Comparison of ENCODE assay signal across 22 cellular contexts in genomic region chr7:74496272-74496671, GRCh38. TPM values are rescaled to one million over a fixed set of nuclear protein-coding genes. Genes with fewer than 3 reads are reported as not detected.
A peak's percentile ranks its signal among the peaks of the same experiment; 100 is the strongest.
DNase-seq lines count a peak whose midpoint lies in the region; ATAC-seq, FAIRE-seq and TF ChIP-seq lines count a peak whose summit lies in the region.
"Had no signal": no experiment of that assay in that cellular context is flagged by ENCODE, and none has a peak within 500 bp of the region (broad histone marks: within the 10 kb centered on the region; RNA-seq: fewer than 3 reads in every experiment).

No MANE protein-coding gene starts in this region.

- H3K4me3 Mint-ChIP-seq in WTC11 (no peak overlapping the region), endothelial cell (ENCODE audit: unreplicated experiment) (peak overlapping the region; percentile 47)
- H3K4me3 Mint-ChIP-seq: CD8-positive, alpha-beta memory T cell had no signal

- H3K4me3 ChIP-seq in HepG2 (replicated peaks in 1 of 3; ENCODE audit: insufficient read depth in 1 of 3, low read depth in 2 of 3, low read length in 3 of 3) (no peak overlapping the region), right lobe of liver (no peak overlapping the region), upper lobe of right lung (no peak overlapping the region)

- no peak for ATAC-seq in HepG2
- no peak for ATAC-seq in right lobe of liver
- no peak for ATAC-seq in WTC11
- peak; percentile 8 for ATAC-seq in upper lobe of right lung

- no peak overlapping the region for H2AFZ ChIP-seq in HepG2 (ENCODE audit: low read length)

- H3K27me3 Mint-ChIP-seq in WTC11 (ENCODE audit: low read depth) (no peaks in the 10 kb centered on the region), endothelial cell (ENCODE audit: unreplicated experiment) (peaks cover 4% of the 10 kb centered on the region)

- in situ Hi-C loops in HepG2 (cut with HindIII; ENCODE audit: extremely low pct_ligation_motif_present, low pct_unique_long_range_greater_than_20kb): no loop called here

- POLR2A ChIA-PET in HepG2 (lab: Yijun Ruan, JAX) (no interaction called here), WTC11 (lab: Charles Lee) (no interaction called here)

- H3K79me2 ChIP-seq in HepG2 (ENCODE audit: insufficient read depth, low read length): peaks cover 8% of the 10 kb centered on the region

- H3K9ac ChIP-seq in HepG2 (ENCODE audit: insufficient read depth, low read depth, low read length): no peak overlapping the region
- H3K9ac ChIP-seq: KMS-11 had no signal

- no peak overlapping the region for H3K27ac ChIP-seq in HepG2 (ENCODE audit: extremely low read length, insufficient read depth, low read length)
- H3K27ac ChIP-seq in right lobe of liver: no peak overlapping the region
- H3K27ac ChIP-seq in upper lobe of right lung: no peak overlapping the region
- H3K27ac ChIP-seq: C4-2B, KMS-11 had no signal

- H3K36me3 ChIP-seq in HepG2 (replicated peaks in 1 of 2; ENCODE audit: control insufficient read depth in 1 of 2, insufficient read depth in 2 of 2, low read length in 2 of 2) (peaks cover 0 to 4% of the 10 kb centered on the region in 2 experiments; a peak in 2 of 5 replicates), right lobe of liver (no peaks in the 10 kb centered on the region), upper lobe of right lung (no peaks in the 10 kb centered on the region)

- intact Hi-C loops in HepG2 (cut with micrococcal nuclease; ENCODE audit: unreplicated experiment) (no loop called here), right lobe of liver (cut with DNase I) (no loop called here), upper lobe of right lung (cut with DNase I) (no loop called here)

- no peaks in the 10 kb centered on the region for H3K27me3 ChIP-seq in HepG2 (ENCODE audit: control insufficient read depth in 1 of 2, insufficient read depth in 2 of 2, low read length in 2 of 2)
- no peaks in the 10 kb centered on the region for H3K27me3 ChIP-seq in right lobe of liver
- no peaks in the 10 kb centered on the region for H3K27me3 ChIP-seq in upper lobe of right lung

- TF ChIP-seq CTCF in HepG2 (CRISPR knock-in tag; IDR thresholded peaks at IDR 0.05) (no peak), right lobe of liver (IDR thresholded peaks at IDR 0.05) (no peak), WTC11 (IDR thresholded peaks at IDR 0.05) (no peak), endothelial cell (IDR thresholded peaks at IDR 0.05; ENCODE audit: unreplicated experiment) (no peak), upper lobe of right lung (IDR thresholded peaks at IDR 0.05) (no peak)

- TF ChIP-seq EP300 in HepG2 (IDR thresholded peaks at IDR 0.05; ENCODE audit: low read depth in 2 of 2, low read length in 2 of 2): no peak
- no peak for TF ChIP-seq EP300 in HepG2 (CRISPR knock-in tag; IDR thresholded peaks at IDR 0.05; ENCODE audit: borderline replicate concordance)

- no TSS peak for BruUV-seq in HepG2 (replicated peaks; lab: Mats Ljungman, UMichigan)

- FAIRE-seq in HepG2 (lab: Jason Lieb, UNC): no peak
- FAIRE-seq: G401.6 had no signal

- H4K20me1 ChIP-seq in HepG2 (ENCODE audit: insufficient read depth, low read length): peaks cover 3% of the 10 kb centered on the region; the same call in 1 of the 2 replicates

- peaks cover 22% of the 10 kb centered on the region for H3K9me3 Mint-ChIP-seq in WTC11
- no peaks in the 10 kb centered on the region for H3K9me3 Mint-ChIP-seq in endothelial cell (ENCODE audit: unreplicated experiment)

- DNase-seq in HepG2 (ENCODE audit: low spot score) (no peak), right lobe of liver (no peak), WTC11 (ENCODE audit: low spot score) (no peak), endothelial cell (ENCODE audit: low spot score) (no peak), upper lobe of right lung (no peak), AG08396 (ENCODE audit: low spot score) (no peak), NCI-H2227 treated with DMSO at 0.1 percent for 48 hours (lab: John Stamatoyannopoulos, UW) (no peak)
- DNase-seq in stimulated activated CD4-positive, alpha-beta T cell treated with anti-CD3 and anti-CD28 coated beads, Interleukin-4, amount 100 ng/mL, for 4 hours: no peak
- DNase-seq: 8988T; Calu3; CD8-positive, alpha-beta memory T cell; DMS153; GOT3; NCI-H1105; NCI-H146; NCI-H2029; NCI-H345; NCI-H524 treated with DMSO at 0.1 percent for 48 hours; Right ventricle myocardium superior had no signal

- TF ChIP-seq RAD21 in HepG2 (CRISPR knock-in tag; IDR thresholded peaks at IDR 0.05): no peak

- peaks cover 28% of the 10 kb centered on the region for H3K36me3 Mint-ChIP-seq in WTC11
- peaks cover 11% of the 10 kb centered on the region for H3K36me3 Mint-ChIP-seq in endothelial cell (ENCODE audit: low read depth, unreplicated experiment)

- CTCF ChIA-PET in HepG2 (lab: Yijun Ruan, JAX; ENCODE audit: low intra/inter-chr PET ratio, low total read pairs) (no interaction called here), WTC11 (lab: Charles Lee) (no interaction called here)

- H3K27ac Mint-ChIP-seq in WTC11 (peak overlapping the region; percentile 93), endothelial cell (ENCODE audit: unreplicated experiment) (no peak overlapping the region)

- WGBS in HepG2 (ENCODE audit: low lambda C conversion rate): 94% methylated on average over 6 of the region's 6 CpGs
- WGBS in right lobe of liver (ENCODE audit: insufficient coverage, low coverage, low lambda C conversion rate, missing lambda C conversion rate): 93% methylated on average over 5 of the region's 6 CpGs

- H3K4me2 ChIP-seq in HepG2 (ENCODE audit: low read depth, low read length): no peak overlapping the region
- H3K4me2 ChIP-seq: KMS-11 had no signal

- peaks cover 11% of the 10 kb centered on the region for H3K4me1 Mint-ChIP-seq in WTC11
- peaks cover 9% of the 10 kb centered on the region for H3K4me1 Mint-ChIP-seq in endothelial cell (ENCODE audit: unreplicated experiment)
- H3K4me1 Mint-ChIP-seq: CD8-positive, alpha-beta memory T cell had no signal

- TF ChIP-seq POLR2A in HepG2 (IDR thresholded peaks at IDR 0.05; ENCODE audit: insufficient read depth in 1 of 2, low read depth in 2 of 2, low read length in 2 of 2): no peak
- TF ChIP-seq POLR2A in right lobe of liver (IDR thresholded peaks at IDR 0.05): no peak

- H3K9me3 ChIP-seq in HepG2 (ENCODE audit: low read length): no peaks in the 10 kb centered on the region
- H3K9me3 ChIP-seq in right lobe of liver: no peaks in the 10 kb centered on the region
- H3K9me3 ChIP-seq in upper lobe of right lung: no peaks in the 10 kb centered on the region

- peaks cover 43% of the 10 kb centered on the region for H3K4me1 ChIP-seq in HepG2 (ENCODE audit: insufficient read depth, low read length)
- peaks cover 0 to 9% (median 0%) of the 10 kb centered on the region in 4 donors for H3K4me1 ChIP-seq in right lobe of liver
- no peaks in the 10 kb centered on the region for H3K4me1 ChIP-seq in upper lobe of right lung

TF ChIP-seq in HepG2, 621 proteins besides CTCF, POLR2A, EP300 and RAD21 (continues in another document):
- TF ChIP-seq ZSCAN25 (CRISPR knock-in tag; IDR thresholded peaks at IDR 0.05): no peak

TF ChIP-seq in WTC11, 78 proteins besides CTCF, POLR2A, EP300 and RAD21:
- TF ChIP-seq FOXK1 (CRISPR knock-in tag; IDR thresholded peaks at IDR 0.05) (no peak), JUN (CRISPR knock-in tag; IDR thresholded peaks at IDR 0.05) (no peak), KAT7 (CRISPR knock-in tag; IDR thresholded peaks at IDR 0.05; ENCODE audit: borderline replicate concordance) (no peak)

RNA-seq across cellular contexts. Expression of gene GTF2IRD1, which starts 42.6 kb away (rescaled TPM):
- total RNA-seq in HepG2 (2016; rRNA removed; fragmentation: Illumina TruSeq; extraction: Trizol) (16.5 and 17.8 TPM in 2 replicates), right lobe of liver (1 to 10 TPM; 1.9 to 9.8 (median 6.5) TPM), WTC11 (2021) (41.6 to 43.5 TPM (median 42.9 TPM) in 3 replicates), endothelial cell (ENCODE audit: unreplicated experiment) (32.6 TPM), upper lobe of right lung (30.5 TPM)
- total RNA-seq in HepG2 (2016; cell fraction: cytosol; rRNA removed; fragmentation: Illumina TruSeq; extraction: Trizol; ENCODE audit: low read depth): 8.1 and 9.5 TPM in 2 replicates
- 13.6 and 19.1 TPM in 2 replicates for total RNA-seq in HepG2 (2016; cell fraction: insoluble cytoplasmic fraction; rRNA removed; fragmentation: Illumina TruSeq; extraction: Trizol)
- 17.2 and 18.9 TPM in 2 replicates for total RNA-seq in HepG2 (2016; cell fraction: membrane; rRNA removed; fragmentation: Illumina TruSeq; extraction: Trizol)
- 15.6 and 22.1 TPM in 2 replicates for total RNA-seq in HepG2 (2016; cell fraction: nucleus; rRNA removed; fragmentation: Illumina TruSeq; extraction: Trizol)
- polyA plus RNA-seq in HepG2 (2011; rRNA removed): 26.7 and 28.2 TPM in 2 replicates
- 12.3 and 16.0 TPM in 2 replicates for polyA plus RNA-seq in HepG2 (2011; cell fraction: cytosol; rRNA removed)
- 38.7 and 43.3 TPM in 2 replicates for polyA plus RNA-seq in HepG2 (2011; cell fraction: nucleus; rRNA removed)
- 36.1 and 37.4 TPM in 2 replicates for polyA plus RNA-seq in HepG2 (2012)
- 10.4 and 12.9 TPM in 2 replicates for polyA plus RNA-seq in HepG2 (2016; cell fraction: cytosol; fragmentation: Illumina TruSeq; extraction: Trizol; ENCODE audit: low read depth)
- 27.6 and 31.7 TPM in 2 replicates for polyA plus RNA-seq in HepG2 (2016; cell fraction: insoluble cytoplasmic fraction; fragmentation: Illumina TruSeq; extraction: Trizol; ENCODE audit: low read depth)
- polyA plus RNA-seq in HepG2 (2016; cell fraction: membrane; fragmentation: Illumina TruSeq; extraction: Trizol; ENCODE audit: low read depth): 23.3 and 26.7 TPM in 2 replicates
- polyA plus RNA-seq in HepG2 (2016; cell fraction: nucleus; fragmentation: Illumina TruSeq; extraction: Trizol; ENCODE audit: insufficient read depth, low read depth): 51.1 and 66.8 TPM in 2 replicates
- 23.4 and 53.2 TPM in 2 replicates for polyA minus RNA-seq in HepG2 (2011; rRNA and poly(A)+ RNA removed; ENCODE audit: low replicate concordance)
- polyA minus RNA-seq in HepG2 (2011; cell fraction: cytosol; rRNA and poly(A)+ RNA removed): 14.9 and 17.7 TPM in 2 replicates
- 15.5 and 16.5 TPM in 2 replicates for polyA minus RNA-seq in HepG2 (2011; cell fraction: nucleus; rRNA and poly(A)+ RNA removed)
- polyA plus RNA-seq: CD8-positive, alpha-beta memory T cell had no signal
